Comparison of ENCODE assay signal across 2 cellular contexts in genomic region chr17:40517286-40517662, GRCh38.
TF ChIP-seq lines count a peak whose summit lies in the region.

No MANE protein-coding gene starts in this region.

TF ChIP-seq in A549, 52 proteins besides CTCF, POLR2A, EP300 and RAD21:
- TF ChIP-seq NR3C1 (IDR thresholded peaks at IDR 0.05) (no peak), RARB (CRISPR knock-in tag; IDR thresholded peaks at IDR 0.05) (no peak), TFCP2L1 (CRISPR knock-in tag; IDR thresholded peaks at IDR 0.05) (peak; percentile 64; the same call in 1 of the 2 replicates), EHF (CRISPR knock-in tag; IDR thresholded peaks at IDR 0.05) (no peak), KDM1A (IDR thresholded peaks at IDR 0.05; ENCODE audit: low read depth) (peak; percentile 90; the same call in 1 of the 2 replicates), POLR2AphosphoS2 (conservative IDR thresholded peaks at IDR 0.05; ENCODE audit: low read length) (no peak), HDAC2 (IDR thresholded peaks at IDR 0.05) (peak; percentile 56; the same call in 1 of the 2 replicates), CHD4 (IDR thresholded peaks at IDR 0.05; ENCODE audit: borderline replicate concordance) (no peak), MYC (IDR thresholded peaks at IDR 0.05; ENCODE audit: borderline replicate concordance, low read length) (no peak)

TF ChIP-seq in GM23338, 12 proteins besides CTCF, POLR2A, EP300 and RAD21:
- TF ChIP-seq ZNF114 (CRISPR knock-in tag; IDR thresholded peaks at IDR 0.05) (no peak), REST (IDR thresholded peaks at IDR 0.05; ENCODE audit: unreplicated experiment) (no peak), JUNB (IDR thresholded peaks at IDR 0.05; ENCODE audit: unreplicated experiment) (no peak), CREB1 (CRISPR knock-in tag; IDR thresholded peaks at IDR 0.05; ENCODE audit: low read depth) (no peak), EZH2phosphoT487 (IDR thresholded peaks at IDR 0.05; ENCODE audit: unreplicated experiment) (no peak), ZNF462 (CRISPR knock-in tag; IDR thresholded peaks at IDR 0.05) (no peak), STAT1 (IDR thresholded peaks at IDR 0.05; ENCODE audit: unreplicated experiment) (no peak), POLR2AphosphoS5 (IDR thresholded peaks at IDR 0.05; ENCODE audit: low read depth) (no peak)
